29 cellular contexts compared by ENCODE assay signal in genomic region chr1:2166695-2167094, GRCh38.
"Had no signal": no experiment of that assay in that cellular context is flagged by ENCODE, and none has a peak within 500 bp of the region (broad histone marks: within the 10 kb centered on the region; RNA-seq: fewer than 3 reads in every experiment).

No MANE protein-coding gene starts in this region.

- FAIRE-seq: frontal cortex had no signal

- H3K4me3 ChIP-seq: body of pancreas, cardiac muscle cell, colonic mucosa, dorsolateral prefrontal cortex had no signal

- DNase-seq: activated B cell treated with CpG ODN at 0.5 μM for 24 hours; activated CD4-positive, alpha-beta T cell treated with anti-CD3 and anti-CD28 coated beads for 48 hours; activated CD4-positive, alpha-beta T cell treated with anti-CD3 and anti-CD28 coated beads, Interleukin-2, amount 50 U/mL, for 1 hour; activated CD4-positive, alpha-beta T cell treated with anti-CD3 and anti-CD28 coated beads, Interleukin-2, amount 50 U/mL, for 48 hours; activated CD8-positive, alpha-beta memory T cell treated with anti-CD3 and anti-CD28 coated beads for 24 hours; activated CD8-positive, alpha-beta T cell treated with anti-CD3 and anti-CD28 coated beads for 36 hours; activated effector memory CD4-positive, alpha-beta T cell treated with Interleukin-2 at 50 U/mL for 16 hours; activated gamma-delta T cell treated with Interleukin-2 at 50 U/mL for 16 hours; activated naive CD4-positive, alpha-beta T cell treated with anti-CD3 and anti-CD28 coated beads, Interleukin-2, amount 50 U/mL, for 16 hours; activated naive CD4-positive, alpha-beta T cell treated with Interleukin-2 at 50 U/mL for 16 hours; activated T-cell treated with anti-CD3 and anti-CD28 coated beads, Interleukin-2, amount 50 U/mL, for 4 hours; amniotic stem cell; anterior cingulate cortex; body of pancreas; central memory CD4-positive, alpha-beta T cell; colonic mucosa; effector memory CD4-positive, alpha-beta T cell; endodermal cell; foreskin fibroblast; T-helper 1 cell; T-helper 17 cell; T1000; WERI-Rb-1 had no signal

- H3K27ac ChIP-seq: body of pancreas, cardiac muscle cell, colonic mucosa, WERI-Rb-1 had no signal

- H3K27me3 ChIP-seq: body of pancreas, cardiac muscle cell, colonic mucosa, dorsolateral prefrontal cortex had no signal

- H3K36me3 ChIP-seq: cardiac muscle cell, colonic mucosa had no signal

- H3K9me3 ChIP-seq: body of pancreas, colonic mucosa had no signal

- H3K4me1 ChIP-seq: body of pancreas, colonic mucosa had no signal

- ATAC-seq: activated CD4-positive, CD25-positive, alpha-beta regulatory T cell treated with anti-CD3 and anti-CD28 coated beads, Interleukin-2, amount 50 U/mL, for 24 hours; activated CD8-positive, alpha-beta T cell treated with anti-CD3 and anti-CD28 coated beads for 36 hours; activated T-cell treated with anti-CD3 and anti-CD28 coated beads, Interleukin-2, amount 50 U/mL, for 4 hours; activated T-helper 17 cell treated with anti-CD3 and anti-CD28 coated beads, Interleukin-2, amount 50 U/mL, for 72 hours; body of pancreas; esophagus mucosa; T-helper 17 cell had no signal
